In the genomic region with DNA sequence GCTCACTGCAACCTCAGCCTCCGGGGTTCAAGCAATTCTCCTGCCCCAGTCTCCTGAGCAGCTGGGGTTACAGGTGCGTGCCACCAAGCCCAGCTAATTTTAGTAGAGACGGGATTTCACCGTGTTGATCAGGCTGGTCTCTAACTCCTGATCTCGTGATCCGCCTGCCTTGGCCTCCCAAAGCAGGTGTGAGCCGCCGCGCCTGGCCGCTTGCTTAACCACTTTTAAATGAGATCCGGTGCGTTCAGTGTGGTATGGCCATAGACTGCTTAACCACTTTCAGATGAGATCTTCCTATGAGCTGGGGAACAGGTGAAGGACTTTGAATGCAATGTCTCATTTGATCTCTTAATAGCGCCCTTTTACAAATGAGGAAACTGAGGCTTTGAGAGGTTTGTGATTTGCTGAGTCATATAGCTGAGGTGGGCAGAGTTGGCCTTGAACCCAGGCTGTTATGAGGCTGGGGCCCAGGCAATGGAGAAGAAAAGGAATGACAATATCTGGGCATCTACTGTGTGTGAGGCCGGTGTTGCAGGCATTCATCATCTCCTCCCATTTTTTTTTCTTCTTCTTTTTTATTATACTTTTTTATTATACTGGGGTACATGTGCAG, we compare ENCODE assay signal across 11 cellular contexts. TPM values are rescaled to one million over a fixed set of nuclear protein-coding genes. Genes with fewer than 3 reads are reported as not detected.
DNase-seq lines count a peak whose midpoint lies in the region; ATAC-seq, FAIRE-seq and TF ChIP-seq lines count a peak whose summit lies in the region.
"Had no signal": no experiment of that assay in that cellular context is flagged by ENCODE, and none has a peak within 500 bp of the region (broad histone marks: within the 10 kb centered on the region; RNA-seq: fewer than 3 reads in every experiment).

No MANE protein-coding gene starts in this region.

- CTCF ChIA-PET in activated naive CD4-positive, alpha-beta T cell treated with anti-CD3 and anti-CD28 coated beads for 36 hours (lab: Charles Lee): interaction anchor here (0.7 to 0.9 kb wide), 2 partner anchors 85 to 377 kb away, joined by 3 read pairs; no protein-coding TSS in a partner anchor

- peaks cover 37% of the 10 kb centered on the region for H3K4me1 Mint-ChIP-seq in activated naive CD4-positive, alpha-beta T cell treated with anti-CD3 and anti-CD28 coated beads for 36 hours (ENCODE audit: low read depth)
- H3K4me1 Mint-ChIP-seq in activated T-helper 17 cell treated with anti-CD3 and anti-CD28 coated beads, Interleukin-2, amount 50 U/mL, for 72 hours: peaks cover 13% of the 10 kb centered on the region

- ATAC-seq in GM21367 (IDR thresholded peaks at IDR 0.05; ENCODE audit: unreplicated experiment) (peak; percentile 91), HG03066 (IDR thresholded peaks at IDR 0.05; ENCODE audit: low read depth, unreplicated experiment) (peak; percentile 69)
- ATAC-seq in activated T-helper 17 cell treated with anti-CD3 and anti-CD28 coated beads, Interleukin-2, amount 50 U/mL, for 72 hours (replicated peaks): no peak

- H3K27me3 Mint-ChIP-seq in activated naive CD4-positive, alpha-beta T cell treated with anti-CD3 and anti-CD28 coated beads for 36 hours (ENCODE audit: low read depth): no peaks in the 10 kb centered on the region
- no peaks in the 10 kb centered on the region for H3K27me3 Mint-ChIP-seq in activated T-helper 17 cell treated with anti-CD3 and anti-CD28 coated beads, Interleukin-2, amount 50 U/mL, for 72 hours
- H3K27me3 Mint-ChIP-seq: activated naive CD4-positive, alpha-beta T cell treated with anti-CD3 and anti-CD28 coated beads, Interleukin-2, amount 50 U/mL, for 24 hours had no signal

- intact Hi-C loops in activated naive CD4-positive, alpha-beta T cell treated with anti-CD3 and anti-CD28 coated beads for 36 hours (cut with micrococcal nuclease): no loop called here

- H3K27ac Mint-ChIP-seq in activated naive CD4-positive, alpha-beta T cell treated with anti-CD3 and anti-CD28 coated beads for 36 hours: no peak overlapping the region
- H3K27ac Mint-ChIP-seq in activated T-helper 17 cell treated with anti-CD3 and anti-CD28 coated beads, Interleukin-2, amount 50 U/mL, for 72 hours: no peak overlapping the region
- H3K27ac Mint-ChIP-seq: activated naive CD4-positive, alpha-beta T cell treated with anti-CD3 and anti-CD28 coated beads, Interleukin-2, amount 50 U/mL, for 24 hours had no signal

- no peaks in the 10 kb centered on the region for H3K36me3 Mint-ChIP-seq in activated naive CD4-positive, alpha-beta T cell treated with anti-CD3 and anti-CD28 coated beads for 36 hours (ENCODE audit: low read depth)
- H3K36me3 Mint-ChIP-seq in activated T-helper 17 cell treated with anti-CD3 and anti-CD28 coated beads, Interleukin-2, amount 50 U/mL, for 72 hours (ENCODE audit: low read depth): no peaks in the 10 kb centered on the region

- 0 out of 2 replicates have a peak, but pooled peaks have one; percentile 19 for TF ChIP-seq POLR2A in Raji (IDR thresholded peaks at IDR 0.05; ENCODE audit: insufficient read depth, low read depth, low read length)

- peak; percentile 86 for FAIRE-seq in GM18507 (lab: Jason Lieb, UNC)

- peaks cover 3% of the 10 kb centered on the region for H3K9me3 Mint-ChIP-seq in activated naive CD4-positive, alpha-beta T cell treated with anti-CD3 and anti-CD28 coated beads for 36 hours
- H3K9me3 Mint-ChIP-seq in activated T-helper 17 cell treated with anti-CD3 and anti-CD28 coated beads, Interleukin-2, amount 50 U/mL, for 72 hours: peaks cover 3% of the 10 kb centered on the region
- H3K9me3 Mint-ChIP-seq: activated naive CD4-positive, alpha-beta T cell treated with anti-CD3 and anti-CD28 coated beads, Interleukin-2, amount 50 U/mL, for 24 hours had no signal

- H3K4me3 Mint-ChIP-seq in activated naive CD4-positive, alpha-beta T cell treated with anti-CD3 and anti-CD28 coated beads for 36 hours: no peak overlapping the region
- H3K4me3 Mint-ChIP-seq in activated T-helper 17 cell treated with anti-CD3 and anti-CD28 coated beads, Interleukin-2, amount 50 U/mL, for 72 hours: no peak overlapping the region
- H3K4me3 Mint-ChIP-seq: activated naive CD4-positive, alpha-beta T cell treated with anti-CD3 and anti-CD28 coated beads, Interleukin-2, amount 50 U/mL, for 24 hours had no signal

- DNase-seq in GM18507 (ENCODE audit: extremely low spot score, insufficient read length, low read depth): no peak
- no peak for DNase-seq in stimulated activated CD4-positive, alpha-beta T cell treated with anti-CD3 and anti-CD28 coated beads, Interleukin-4, amount 100 ng/mL, for 4 hours
- no peak for DNase-seq in midbrain (lab: John Stamatoyannopoulos, UW)
- no peak for DNase-seq in activated naive CD4-positive, alpha-beta T cell treated with anti-CD3 and anti-CD28 coated beads for 36 hours
- DNase-seq: NCI-H1092 treated with DMSO at 0.1 percent for 48 hours, WERI-Rb-1 had no signal

RNA-seq across cellular contexts. Expression of a gene that starts 41.9 kb away (rescaled TPM):
- 1 to 10 TPM; 1.9 to 2.1 TPM for total RNA-seq in activated naive CD4-positive, alpha-beta T cell treated with anti-CD3 and anti-CD28 coated beads for 36 hours
- total RNA-seq in activated T-helper 17 cell treated with anti-CD3 and anti-CD28 coated beads, Interleukin-2, amount 50 U/mL, for 72 hours: 10 to 100 TPM in 1 of 2 donors, 1 to 10 TPM in 1; 7.0 to 12.8 TPM

RNA-seq across cellular contexts. Expression of a gene that starts 55.0 kb away (rescaled TPM):
- total RNA-seq in activated naive CD4-positive, alpha-beta T cell treated with anti-CD3 and anti-CD28 coated beads for 36 hours: 1 to 10 TPM; 4.2 to 4.5 TPM
- 1 to 10 TPM; 3.5 to 7.6 TPM for total RNA-seq in activated T-helper 17 cell treated with anti-CD3 and anti-CD28 coated beads, Interleukin-2, amount 50 U/mL, for 72 hours

RNA-seq across cellular contexts. Expression of a gene that starts 55.1 kb away (rescaled TPM):
- total RNA-seq in activated naive CD4-positive, alpha-beta T cell treated with anti-CD3 and anti-CD28 coated beads for 36 hours: 10 to 100 TPM; 42.3 to 42.4 TPM
- 10 to 100 TPM; 25.2 to 57.8 TPM for total RNA-seq in activated T-helper 17 cell treated with anti-CD3 and anti-CD28 coated beads, Interleukin-2, amount 50 U/mL, for 72 hours
